ENCODE assay signal across 13 cellular contexts in the genomic region with DNA sequence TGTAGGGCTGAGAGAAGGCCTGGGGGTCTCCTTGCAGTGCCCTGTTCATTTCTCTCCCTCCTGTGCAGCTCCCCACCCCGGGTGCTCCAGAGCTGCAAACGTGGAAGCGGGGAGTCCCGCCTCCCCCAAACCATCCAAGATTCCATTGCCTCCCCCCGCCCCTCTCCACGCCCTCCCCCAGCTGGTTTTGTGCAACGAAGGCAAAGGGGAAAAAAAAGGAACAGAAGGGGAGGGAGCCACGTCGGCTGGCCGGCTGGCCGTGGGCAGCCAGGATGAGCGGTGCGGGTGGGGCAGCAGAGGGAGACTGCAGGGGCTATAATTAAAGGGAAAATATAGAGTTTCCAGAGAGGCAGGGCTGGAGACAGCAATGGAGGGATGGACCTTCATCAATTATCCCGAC. TPM values are rescaled to one million over a fixed set of nuclear protein-coding genes. Genes with fewer than 3 reads are reported as not detected.
DNase-seq lines count a peak whose midpoint lies in the region; ATAC-seq, FAIRE-seq and TF ChIP-seq lines count a peak whose summit lies in the region.
"Had no signal": no experiment of that assay in that cellular context is flagged by ENCODE, and none has a peak within 500 bp of the region (broad histone marks: within the 10 kb centered on the region; RNA-seq: fewer than 3 reads in every experiment).

No MANE protein-coding gene starts in this region.

- H3K9me3 ChIP-seq in GM23248 (ENCODE audit: low read depth) (no peaks in the 10 kb centered on the region), astrocyte (ENCODE audit: insufficient read depth, low read depth, low read length) (no peaks in the 10 kb centered on the region), testis (no peaks in the 10 kb centered on the region)

- peak overlapping the region; percentile 83 for H3K4me2 ChIP-seq in GM23248 (ENCODE audit: unreplicated experiment)
- H3K4me2 ChIP-seq in astrocyte (ENCODE audit: low read length): peak overlapping the region; percentile 89

- peak overlapping the region; percentile 93 for H3K4me3 Mint-ChIP-seq in astrocyte (ENCODE audit: unreplicated experiment)
- H3K4me3 Mint-ChIP-seq in mesothelial cell of epicardium: peak overlapping the region; percentile 85
- H3K4me3 Mint-ChIP-seq: activated CD4-positive, alpha-beta T cell treated with anti-CD3 and anti-CD28 coated beads, Interleukin-2, amount 10 ng/mL, durations not matched to agents 24 days and 14 days; stimulated activated naive CD8-positive, alpha-beta T cell treated with anti-CD3 and anti-CD28 coated beads, Interleukin-15, amount 100 ng/mL, for 72 hours; T-helper 1 cell treated with Interleukin-12 subunit alpha and Interleukin-12 subunit beta and Interleukin-4 antibody, amounts not matched to agents 30 μg/mL and 1 μg/mL, for 36 hours had no signal

- H3K4me3 ChIP-seq in GM23248 (peak overlapping the region; percentile 99), astrocyte (ENCODE audit: insufficient read depth, low read depth, low read length) (no peak overlapping the region), testis (no peak overlapping the region)

- H3K27ac Mint-ChIP-seq in astrocyte (ENCODE audit: unreplicated experiment) (peak overlapping the region; percentile 81), mesothelial cell of epicardium (peak overlapping the region; percentile 87)
- H3K27ac Mint-ChIP-seq: activated CD4-positive, alpha-beta T cell treated with anti-CD3 and anti-CD28 coated beads, Interleukin-2, amount 10 ng/mL, durations not matched to agents 24 days and 14 days; stimulated activated naive CD8-positive, alpha-beta T cell treated with anti-CD3 and anti-CD28 coated beads, Interleukin-15, amount 100 ng/mL, for 72 hours; T-helper 1 cell treated with Interleukin-12 subunit alpha and Interleukin-12 subunit beta and Interleukin-4 antibody, amounts not matched to agents 30 μg/mL and 1 μg/mL, for 36 hours had no signal

- no peak for ATAC-seq in GM18498 (IDR thresholded peaks at IDR 0.05; ENCODE audit: unreplicated experiment)
- ATAC-seq: stimulated activated naive CD8-positive, alpha-beta T cell treated with anti-CD3 and anti-CD28 coated beads, Interleukin-15, amount 100 ng/mL, for 72 hours had no signal

- H3K27me3 ChIP-seq in GM23248 (replicated peaks; ENCODE audit: insufficient read depth) (no peaks in the 10 kb centered on the region), astrocyte (ENCODE audit: insufficient read depth, low read length) (no peaks in the 10 kb centered on the region), testis (no peaks in the 10 kb centered on the region)

- H4K20me1 ChIP-seq in GM23248 (ENCODE audit: insufficient read depth) (no peaks in the 10 kb centered on the region), astrocyte (ENCODE audit: insufficient read depth, low read length) (peaks cover 31% of the 10 kb centered on the region)

- peak overlapping the region; percentile 100 for H3K27ac ChIP-seq in GM23248
- peak overlapping the region; percentile 98 for H3K27ac ChIP-seq in astrocyte (ENCODE audit: low read depth, low read length)
- peak overlapping the region; percentile 34 to 76 for H3K27ac ChIP-seq in testis

- DNase-seq in GM23248 (peak; percentile 91), astrocyte (ENCODE audit: low read depth) (peak; percentile 63), mesothelial cell of epicardium (ENCODE audit: low spot score in 2 of 2, unreplicated experiment in 2 of 2) (no peak), testis (no peak), NOMO-1 treated with dmso at 0.1 percent for 144 hours (lab: John Stamatoyannopoulos, UW; ENCODE audit: unreplicated experiment) (no peak), NCI-H2081 (lab: John Stamatoyannopoulos, UW) (no peak)
- DNase-seq: activated CD4-positive, alpha-beta T cell treated with anti-CD3 and anti-CD28 coated beads, Interleukin-2, amount 10 ng/mL, durations not matched to agents 24 days and 14 days; activated gamma-delta T cell treated with Interleukin-2 at 50 U/mL for 16 hours; COR-L47; stimulated activated naive CD8-positive, alpha-beta T cell treated with anti-CD3 and anti-CD28 coated beads, Interleukin-15, amount 100 ng/mL, for 72 hours had no signal

- peaks cover 64% of the 10 kb centered on the region for H3F3A ChIP-seq in GM23248 (ENCODE audit: insufficient read depth)

- WGBS in GM23248 (ENCODE audit: low coverage in 1 of 2, low lambda C conversion rate in 2 of 2, missing lambda C conversion rate in 2 of 2), 2 experiments: 1 to 2% methylated on average over 11 to 14 of the region's 14 CpGs
- WGBS in testis, 2 donors: 43 to 47% methylated on average over 14 of the region's 14 CpGs

- in situ Hi-C loops in GM23248 (cut with MboI): no loop called here

- H3K79me2 ChIP-seq in GM23248 (ENCODE audit: insufficient read depth): peaks cover 82% of the 10 kb centered on the region
- peaks cover 73% of the 10 kb centered on the region for H3K79me2 ChIP-seq in astrocyte (ENCODE audit: insufficient read depth, low read length)

- H3K4me1 ChIP-seq in GM23248 (ENCODE audit: insufficient read depth) (peaks cover 61% of the 10 kb centered on the region), astrocyte (ENCODE audit: insufficient read depth, low read length) (peaks cover 66% of the 10 kb centered on the region), testis (peaks cover 46% of the 10 kb centered on the region)

- H3K27me3 Mint-ChIP-seq in astrocyte (ENCODE audit: low read depth, unreplicated experiment) (no peaks in the 10 kb centered on the region), mesothelial cell of epicardium (ENCODE audit: low read depth) (peaks cover 16% of the 10 kb centered on the region)

- H3K9me3 Mint-ChIP-seq in astrocyte (ENCODE audit: unreplicated experiment): peaks cover 2% of the 10 kb centered on the region
- H3K9me3 Mint-ChIP-seq in mesothelial cell of epicardium: no peaks in the 10 kb centered on the region
- H3K9me3 Mint-ChIP-seq: activated CD4-positive, alpha-beta T cell treated with anti-CD3 and anti-CD28 coated beads, Interleukin-2, amount 10 ng/mL, durations not matched to agents 24 days and 14 days; stimulated activated naive CD8-positive, alpha-beta T cell treated with anti-CD3 and anti-CD28 coated beads, Interleukin-15, amount 100 ng/mL, for 72 hours; T-helper 1 cell treated with Interleukin-12 subunit alpha and Interleukin-12 subunit beta and Interleukin-4 antibody, amounts not matched to agents 30 μg/mL and 1 μg/mL, for 36 hours had no signal

- H3K4me1 Mint-ChIP-seq in astrocyte (ENCODE audit: low read depth, unreplicated experiment) (peaks cover 56% of the 10 kb centered on the region), mesothelial cell of epicardium (peaks cover 76% of the 10 kb centered on the region)

- TF ChIP-seq CTCF in astrocyte (IDR thresholded peaks at IDR 0.05; ENCODE audit: insufficient read depth, low read depth, low read length) (no peak), mesothelial cell of epicardium (IDR thresholded peaks at IDR 0.05; ENCODE audit: unreplicated experiment) (no peak), testis (IDR thresholded peaks at IDR 0.05) (no peak)

- TF ChIP-seq POLR2A in testis (IDR thresholded peaks at IDR 0.05): no peak

- H3K36me3 ChIP-seq in GM23248 (ENCODE audit: low read depth) (peaks cover 24% of the 10 kb centered on the region), astrocyte (ENCODE audit: insufficient read depth, low read length) (peaks cover 8% of the 10 kb centered on the region), testis (ENCODE audit: low read depth, missing control alignments) (no peaks in the 10 kb centered on the region)

- H3K9ac ChIP-seq in GM23248 (peak overlapping the region; percentile 100), astrocyte (ENCODE audit: low read length) (peak overlapping the region; percentile 80)

- intact Hi-C loops in testis (cut with DNase I; ENCODE audit: low total_unique reads): loop anchor here (5.0 kb wide), 1 partner anchor 69 kb away; a partner anchor contains a TSS

- H3K36me3 Mint-ChIP-seq in astrocyte (ENCODE audit: low read depth, unreplicated experiment): peaks cover 25% of the 10 kb centered on the region
- peaks cover 2% of the 10 kb centered on the region for H3K36me3 Mint-ChIP-seq in mesothelial cell of epicardium

- H2AFZ ChIP-seq in GM23248 (no peak overlapping the region), astrocyte (ENCODE audit: low read depth, low read length) (no peak overlapping the region)

- no peaks in the 10 kb centered on the region for H3K9me2 ChIP-seq in GM23248 (ENCODE audit: insufficient read depth)

- FAIRE-seq in astrocyte (lab: Jason Lieb, UNC): no peak

RNA-seq across cellular contexts. Expression of a gene that starts 1.7 kb away (rescaled TPM):
- 6,472 and 7,860 TPM in 2 replicates for total RNA-seq in GM23248 (2014; rRNA removed; shearing (Covaris generic))
- polyA plus RNA-seq in GM23248 (2016; fragmentation: Nextera tagmentation; extraction: Ambion mirVana): 15,283 and 15,653 TPM in 2 replicates
- 12,796 and 18,656 TPM in 2 replicates for total RNA-seq in astrocyte
- 3,780 to 4,004 TPM (median 3,972 TPM) in 3 replicates for total RNA-seq in mesothelial cell of epicardium
- total RNA-seq in testis: 10 to 100 TPM; 32.5 to 35.1 TPM
- 557 TPM for polyA plus RNA-seq in testis (ENCODE audit: insufficient read depth, low read depth, low replicate concordance)

RNA-seq across cellular contexts. Expression of a gene that starts 37.3 kb away (rescaled TPM):
- 1.6 TPM in 1 of 2 replicates, not detected in the other for total RNA-seq in GM23248 (2014; rRNA removed; shearing (Covaris generic))
- 1.4 and 1.8 TPM in 2 replicates for polyA plus RNA-seq in GM23248 (2016; fragmentation: Nextera tagmentation; extraction: Ambion mirVana)
- 0.32 TPM in 1 of 2 replicates, not detected in the other for total RNA-seq in astrocyte
- total RNA-seq in mesothelial cell of epicardium: not detected in 3 replicates
- total RNA-seq in testis: 1 to 10 TPM; 2.4 to 7.6 TPM
- 33.1 TPM for polyA plus RNA-seq in testis (ENCODE audit: insufficient read depth, low read depth, low replicate concordance)
- total RNA-seq: pulmonary artery endothelial cell had no signal

RNA-seq across cellular contexts. Expression of a gene that starts 52.6 kb away (rescaled TPM):
- total RNA-seq in GM23248 (2014; rRNA removed; shearing (Covaris generic)): 62.0 and 69.4 TPM in 2 replicates
- polyA plus RNA-seq in GM23248 (2016; fragmentation: Nextera tagmentation; extraction: Ambion mirVana): 2.3 and 3.2 TPM in 2 replicates
- 73.6 and 75.9 TPM in 2 replicates for total RNA-seq in astrocyte
- total RNA-seq in mesothelial cell of epicardium: 56.4 to 58.6 TPM (median 56.6 TPM) in 3 replicates
- 10 to 100 TPM; 81.1 to 82.4 TPM for total RNA-seq in testis
- 49.1 TPM for polyA plus RNA-seq in testis (ENCODE audit: insufficient read depth, low read depth, low replicate concordance)

Comparison
In these comparisons a context has a peak if more than half of its experiments do, and no peak if none do; other contexts are left out.
1. DNase-seq: peak in GM23248 (single experiment) and astrocyte (single experiment); none in mesothelial cell of epicardium (0 of 2), testis (single experiment), NOMO-1 treated with dmso at 0.1 percent for 144 hours (single experiment) and NCI-H2081 (0 of 2).
2. RNA of a gene that starts 1.7 kb away (total RNA-seq): 12,796 to 18,656 TPM in astrocyte, 6,472 to 7,860 TPM in GM23248 and 3,780 to 4,004 TPM in mesothelial cell of epicardium; 32.5 to 35.1 TPM in testis; every median in the first group is over 100 times any median in the second.
3. Peak in every context shown above with its lines, with median percentiles within 50 percentile points of each other: H3K27ac ChIP-seq.